ENCODE assay signal across 25 cellular contexts in the genomic region with DNA sequence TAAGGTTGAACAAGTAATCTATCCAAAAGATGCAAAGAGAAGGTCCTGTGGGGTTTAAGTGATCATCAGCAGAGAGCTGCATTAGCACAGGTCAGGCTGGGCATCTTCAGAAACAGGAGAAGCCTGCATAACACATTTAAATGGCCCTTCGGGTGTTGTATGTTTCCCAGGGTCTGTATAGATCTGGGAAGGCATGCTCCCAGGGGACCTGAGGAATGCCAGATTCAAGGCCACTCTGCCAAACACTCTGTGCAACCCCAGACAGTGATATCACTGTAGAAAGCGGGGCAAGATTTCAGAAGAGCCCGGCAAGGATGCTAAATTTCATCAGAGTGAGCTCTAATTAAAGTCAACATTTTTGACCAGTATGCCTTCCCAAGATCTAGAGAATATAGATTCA.
"Had no signal": no experiment of that assay in that cellular context is flagged by ENCODE, and none has a peak within 500 bp of the region (broad histone marks: within the 10 kb centered on the region; RNA-seq: fewer than 3 reads in every experiment).

No MANE protein-coding gene starts in this region.

- H3K4me1 Mint-ChIP-seq: activated naive CD4-positive, alpha-beta T cell treated with anti-CD3 and anti-CD28 coated beads, Interleukin-2, amount 10 ng/mL, durations not matched to agents 7 days and 5 days; activated naive CD8-positive, alpha-beta T cell treated with anti-CD3 and anti-CD28 coated beads for 36 hours had no signal

- H3K36me3 Mint-ChIP-seq: activated naive CD4-positive, alpha-beta T cell treated with anti-CD3 and anti-CD28 coated beads, Interleukin-2, amount 10 ng/mL, durations not matched to agents 7 days and 5 days; activated naive CD8-positive, alpha-beta T cell treated with anti-CD3 and anti-CD28 coated beads for 36 hours had no signal

- H3K4me3 Mint-ChIP-seq: activated CD8-positive, alpha-beta T cell treated with anti-CD3 and anti-CD28 coated beads for 36 hours; activated naive CD4-positive, alpha-beta T cell treated with anti-CD3 and anti-CD28 coated beads, Interleukin-2, amount 10 ng/mL, durations not matched to agents 7 days and 5 days; activated naive CD8-positive, alpha-beta T cell treated with anti-CD3 and anti-CD28 coated beads for 36 hours; activated T-cell treated with anti-CD3 and anti-CD28 coated beads, Interleukin-2, amount 50 U/mL, for 72 hours; T-helper 2 cell treated with Interferon-gamma antibody and Interleukin-4, amounts not matched to agents 5 μg/mL and 100 μg/mL, for 36 hours had no signal

- H3K9me3 Mint-ChIP-seq: activated CD8-positive, alpha-beta T cell treated with anti-CD3 and anti-CD28 coated beads for 36 hours; activated naive CD4-positive, alpha-beta T cell treated with anti-CD3 and anti-CD28 coated beads, Interleukin-2, amount 10 ng/mL, durations not matched to agents 7 days and 5 days; activated naive CD8-positive, alpha-beta T cell treated with anti-CD3 and anti-CD28 coated beads for 36 hours; activated T-cell treated with anti-CD3 and anti-CD28 coated beads, Interleukin-2, amount 50 U/mL, for 72 hours; activated T-helper 2 cell treated with anti-CD3 and anti-CD28 coated beads, Interferon-gamma antibody, Interleukin-2, Interleukin-4, amounts not matched to agents 10 μg/mL and 5 μg/mL and 100 μg/mL, durations not matched to agents 14 hours and 24 hours and 36 hours; T-helper 2 cell treated with Interferon-gamma antibody and Interleukin-4, amounts not matched to agents 5 μg/mL and 100 μg/mL, for 36 hours had no signal

- DNase-seq: activated CD4-positive, alpha-beta T cell treated with anti-CD3 and anti-CD28 coated beads for 4 hours; activated CD8-positive, alpha-beta memory T cell treated with anti-CD3 and anti-CD28 coated beads, Interleukin-2, amount 50 U/mL, for 4 hours; activated CD8-positive, alpha-beta T cell treated with anti-CD3 and anti-CD28 coated beads for 36 hours; activated gamma-delta T cell treated with Interleukin-2 at 50 U/mL for 16 hours; activated naive CD4-positive, alpha-beta T cell treated with anti-CD3 and anti-CD28 coated beads, Interleukin-2, amount 10 ng/mL, durations not matched to agents 7 days and 5 days; activated naive CD8-positive, alpha-beta T cell treated with anti-CD3 and anti-CD28 coated beads for 36 hours; activated T-cell treated with anti-CD3 and anti-CD28 coated beads, Interleukin-2, amount 50 U/mL, for 72 hours; anterior cingulate cortex; cerebellar nuclear complex; KG1; NCI-H1048; NCI-H1436 treated with DMSO at 0.1 percent for 48 hours; NCI-H187; NCI-H2081 treated with DMSO at 0.1 percent for 48 hours; NCI-H345; NCI-H510A; NCI-H526 treated with DMSO at 0.1 percent for 48 hours; NCI-H82; RPMI8226; SW 1271 had no signal

- ATAC-seq: activated CD4-positive, CD25-positive, alpha-beta regulatory T cell treated with anti-CD3 and anti-CD28 coated beads, Interleukin-2, amount 50 U/mL, for 24 hours; activated CD8-positive, alpha-beta T cell treated with anti-CD3 and anti-CD28 coated beads for 36 hours; activated T-cell treated with anti-CD3 and anti-CD28 coated beads, Interleukin-2, amount 50 U/mL, for 72 hours; Right ventricle myocardium inferior; SK-N-SH treated with all-trans-retinoic acid at 6 μM for 48 hours had no signal

- H3K27ac Mint-ChIP-seq: activated CD8-positive, alpha-beta T cell treated with anti-CD3 and anti-CD28 coated beads for 36 hours; activated naive CD4-positive, alpha-beta T cell treated with anti-CD3 and anti-CD28 coated beads, Interleukin-2, amount 10 ng/mL, durations not matched to agents 7 days and 5 days; activated naive CD8-positive, alpha-beta T cell treated with anti-CD3 and anti-CD28 coated beads for 36 hours; activated T-cell treated with anti-CD3 and anti-CD28 coated beads, Interleukin-2, amount 50 U/mL, for 72 hours; activated T-helper 2 cell treated with anti-CD3 and anti-CD28 coated beads, Interferon-gamma antibody, Interleukin-2, Interleukin-4, amounts not matched to agents 10 μg/mL and 5 μg/mL and 100 μg/mL, durations not matched to agents 14 hours and 24 hours and 36 hours; T-helper 2 cell treated with Interferon-gamma antibody and Interleukin-4, amounts not matched to agents 5 μg/mL and 100 μg/mL, for 36 hours had no signal
